ENCODE assay signal across 18 cellular contexts in the genomic region with DNA sequence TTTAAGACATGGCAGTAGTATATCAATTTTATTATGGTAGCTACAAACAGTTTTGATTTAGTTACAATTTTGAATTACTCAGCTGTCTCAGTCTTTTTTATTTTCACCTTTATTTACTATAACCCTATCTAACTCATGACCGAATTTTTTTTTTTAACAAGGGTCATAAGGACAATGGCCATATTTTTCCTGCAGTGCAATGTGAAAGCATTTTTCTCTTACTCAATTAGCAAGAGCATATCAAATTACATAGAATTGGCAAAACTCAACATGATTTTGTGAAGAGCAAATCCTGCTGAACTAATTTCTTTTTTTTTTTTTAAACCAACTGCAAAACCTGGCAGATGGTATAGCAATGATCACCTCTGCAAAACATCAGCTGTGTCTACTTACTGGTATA. TPM values are rescaled to one million over a fixed set of nuclear protein-coding genes. Genes with fewer than 3 reads are reported as not detected.
DNase-seq lines count a peak whose midpoint lies in the region; ATAC-seq and TF ChIP-seq lines count a peak whose summit lies in the region.
"Had no signal": no experiment of that assay in that cellular context is flagged by ENCODE, and none has a peak within 500 bp of the region (broad histone marks: within the 10 kb centered on the region; RNA-seq: fewer than 3 reads in every experiment).

No MANE protein-coding gene starts in this region.

- TF ChIP-seq CTCF in mesothelial cell of epicardium (IDR thresholded peaks at IDR 0.05; ENCODE audit: unreplicated experiment): no peak

- DNase-seq in M059J (ENCODE audit: low read depth) (peak; percentile 9), NCI-H524 treated with DMSO at 0.1 percent for 48 hours (lab: John Stamatoyannopoulos, UW) (peak; percentile 49), mesothelial cell of epicardium (ENCODE audit: low spot score in 2 of 2, unreplicated experiment in 2 of 2) (no peak), NCI-H82 (lab: John Stamatoyannopoulos, UW) (no peak)
- DNase-seq in activated naive CD4-positive, alpha-beta T cell treated with anti-CD3 and anti-CD28 coated beads, Interleukin-2, amount 50 U/mL, for 72 hours (ENCODE audit: low spot score in 2 of 2): no peak
- DNase-seq: AML-193; CD8-positive, alpha-beta memory T cell; DMS79 treated with DMSO at 0.1 percent for 48 hours; foreskin melanocyte; kidney; nucleus accumbens; retina; stimulated activated CD4-positive, alpha-beta T cell treated with anti-CD3 and anti-CD28 coated beads, Interleukin-4, amount 100 ng/mL, for 1 hour; stimulated activated naive CD8-positive, alpha-beta T cell treated with anti-CD3 and anti-CD28 coated beads, Interleukin-15, Interleukin-2, amounts not matched to agents 100 U/mL and 50 U/mL, for 24 hours; thyroid gland had no signal

- H3K9me3 Mint-ChIP-seq in dendritic cell treated with granulocyte-macrophage colony-stimulating factor and Interleukin-4, amounts not matched to agents 40 ng/mL and 50 ng/mL, for 4 days: no peaks in the 10 kb centered on the region
- H3K9me3 Mint-ChIP-seq in mesothelial cell of epicardium: no peaks in the 10 kb centered on the region
- no peaks in the 10 kb centered on the region for H3K9me3 Mint-ChIP-seq in activated naive CD4-positive, alpha-beta T cell treated with anti-CD3 and anti-CD28 coated beads, Interleukin-2, amount 50 U/mL, for 72 hours
- H3K9me3 Mint-ChIP-seq: activated naive CD4-positive, alpha-beta T cell treated with anti-CD3 and anti-CD28 coated beads, Interleukin-2, amount 50 U/mL, for 24 hours; CD8-positive, alpha-beta memory T cell had no signal

- intact Hi-C loops in dendritic cell treated with granulocyte-macrophage colony-stimulating factor and Interleukin-4, amounts not matched to agents 40 ng/mL and 50 ng/mL, for 4 days (cut with micrococcal nuclease): no loop called here

- H3K36me3 Mint-ChIP-seq in dendritic cell treated with granulocyte-macrophage colony-stimulating factor and Interleukin-4, amounts not matched to agents 40 ng/mL and 50 ng/mL, for 4 days (ENCODE audit: low read depth): no peaks in the 10 kb centered on the region
- no peaks in the 10 kb centered on the region for H3K36me3 Mint-ChIP-seq in mesothelial cell of epicardium
- H3K36me3 Mint-ChIP-seq in activated naive CD4-positive, alpha-beta T cell treated with anti-CD3 and anti-CD28 coated beads, Interleukin-2, amount 50 U/mL, for 72 hours: no peaks in the 10 kb centered on the region
- H3K36me3 Mint-ChIP-seq: activated naive CD4-positive, alpha-beta T cell treated with anti-CD3 and anti-CD28 coated beads, Interleukin-2, amount 50 U/mL, for 24 hours; CD8-positive, alpha-beta memory T cell had no signal

- no peaks in the 10 kb centered on the region for H3K27me3 Mint-ChIP-seq in dendritic cell treated with granulocyte-macrophage colony-stimulating factor and Interleukin-4, amounts not matched to agents 40 ng/mL and 50 ng/mL, for 4 days
- H3K27me3 Mint-ChIP-seq in mesothelial cell of epicardium (ENCODE audit: low read depth): no peaks in the 10 kb centered on the region

- H3K27ac Mint-ChIP-seq in dendritic cell treated with granulocyte-macrophage colony-stimulating factor and Interleukin-4, amounts not matched to agents 40 ng/mL and 50 ng/mL, for 4 days: peak overlapping the region; percentile 15
- peak overlapping the region; percentile 47 for H3K27ac Mint-ChIP-seq in mesothelial cell of epicardium
- no peak overlapping the region for H3K27ac Mint-ChIP-seq in activated naive CD4-positive, alpha-beta T cell treated with anti-CD3 and anti-CD28 coated beads, Interleukin-2, amount 50 U/mL, for 72 hours
- H3K27ac Mint-ChIP-seq: activated naive CD4-positive, alpha-beta T cell treated with anti-CD3 and anti-CD28 coated beads, Interleukin-2, amount 50 U/mL, for 24 hours; CD8-positive, alpha-beta memory T cell had no signal

- ATAC-seq in activated naive CD4-positive, alpha-beta T cell treated with anti-CD3 and anti-CD28 coated beads, Interleukin-2, amount 50 U/mL, for 72 hours: no peak
- ATAC-seq in HG03095 (IDR thresholded peaks at IDR 0.05; ENCODE audit: unreplicated experiment): no peak
- ATAC-seq: stimulated activated naive CD8-positive, alpha-beta T cell treated with anti-CD3 and anti-CD28 coated beads, Interleukin-15, Interleukin-2, amounts not matched to agents 100 U/mL and 50 U/mL, for 24 hours had no signal

- peaks cover 31% of the 10 kb centered on the region for H3K4me1 Mint-ChIP-seq in dendritic cell treated with granulocyte-macrophage colony-stimulating factor and Interleukin-4, amounts not matched to agents 40 ng/mL and 50 ng/mL, for 4 days (ENCODE audit: low read depth)
- H3K4me1 Mint-ChIP-seq in mesothelial cell of epicardium: peaks cover 11% of the 10 kb centered on the region
- H3K4me1 Mint-ChIP-seq: activated naive CD4-positive, alpha-beta T cell treated with anti-CD3 and anti-CD28 coated beads, Interleukin-2, amount 50 U/mL, for 24 hours; CD8-positive, alpha-beta memory T cell had no signal

- no peak overlapping the region for H3K4me3 Mint-ChIP-seq in dendritic cell treated with granulocyte-macrophage colony-stimulating factor and Interleukin-4, amounts not matched to agents 40 ng/mL and 50 ng/mL, for 4 days
- H3K4me3 Mint-ChIP-seq in mesothelial cell of epicardium: no peak overlapping the region
- H3K4me3 Mint-ChIP-seq: activated naive CD4-positive, alpha-beta T cell treated with anti-CD3 and anti-CD28 coated beads, Interleukin-2, amount 50 U/mL, for 24 hours; CD8-positive, alpha-beta memory T cell had no signal

RNA-seq across cellular contexts. Expression of a gene that starts 10.9 kb away (rescaled TPM):
- total RNA-seq in M059J (2014; rRNA removed; shearing (Covaris generic)): 31.0 and 33.9 TPM in 2 replicates
- total RNA-seq in mesothelial cell of epicardium: 48.6 to 60.1 TPM (median 51.9 TPM) in 3 replicates
- 10 to 100 TPM; 13.6 to 18.9 TPM for total RNA-seq in activated naive CD4-positive, alpha-beta T cell treated with anti-CD3 and anti-CD28 coated beads, Interleukin-2, amount 50 U/mL, for 72 hours

Comparison
In these comparisons a context has a peak if more than half of its experiments do, and no peak if none do; other contexts are left out.
1. DNase-seq: peak in M059J (single experiment) and NCI-H524 treated with DMSO at 0.1 percent for 48 hours (single experiment); none in mesothelial cell of epicardium (0 of 2), NCI-H82 (single experiment) and activated naive CD4-positive, alpha-beta T cell treated with anti-CD3 and anti-CD28 coated beads, Interleukin-2, amount 50 U/mL, for 72 hours (0 of 2).
2. H3K27ac Mint-ChIP-seq: peak in dendritic cell treated with granulocyte-macrophage colony-stimulating factor and Interleukin-4, amounts not matched to agents 40 ng/mL and 50 ng/mL, for 4 days (single experiment) and mesothelial cell of epicardium (single experiment); none in activated naive CD4-positive, alpha-beta T cell treated with anti-CD3 and anti-CD28 coated beads, Interleukin-2, amount 50 U/mL, for 72 hours (0 of 2).